In the genomic region with DNA sequence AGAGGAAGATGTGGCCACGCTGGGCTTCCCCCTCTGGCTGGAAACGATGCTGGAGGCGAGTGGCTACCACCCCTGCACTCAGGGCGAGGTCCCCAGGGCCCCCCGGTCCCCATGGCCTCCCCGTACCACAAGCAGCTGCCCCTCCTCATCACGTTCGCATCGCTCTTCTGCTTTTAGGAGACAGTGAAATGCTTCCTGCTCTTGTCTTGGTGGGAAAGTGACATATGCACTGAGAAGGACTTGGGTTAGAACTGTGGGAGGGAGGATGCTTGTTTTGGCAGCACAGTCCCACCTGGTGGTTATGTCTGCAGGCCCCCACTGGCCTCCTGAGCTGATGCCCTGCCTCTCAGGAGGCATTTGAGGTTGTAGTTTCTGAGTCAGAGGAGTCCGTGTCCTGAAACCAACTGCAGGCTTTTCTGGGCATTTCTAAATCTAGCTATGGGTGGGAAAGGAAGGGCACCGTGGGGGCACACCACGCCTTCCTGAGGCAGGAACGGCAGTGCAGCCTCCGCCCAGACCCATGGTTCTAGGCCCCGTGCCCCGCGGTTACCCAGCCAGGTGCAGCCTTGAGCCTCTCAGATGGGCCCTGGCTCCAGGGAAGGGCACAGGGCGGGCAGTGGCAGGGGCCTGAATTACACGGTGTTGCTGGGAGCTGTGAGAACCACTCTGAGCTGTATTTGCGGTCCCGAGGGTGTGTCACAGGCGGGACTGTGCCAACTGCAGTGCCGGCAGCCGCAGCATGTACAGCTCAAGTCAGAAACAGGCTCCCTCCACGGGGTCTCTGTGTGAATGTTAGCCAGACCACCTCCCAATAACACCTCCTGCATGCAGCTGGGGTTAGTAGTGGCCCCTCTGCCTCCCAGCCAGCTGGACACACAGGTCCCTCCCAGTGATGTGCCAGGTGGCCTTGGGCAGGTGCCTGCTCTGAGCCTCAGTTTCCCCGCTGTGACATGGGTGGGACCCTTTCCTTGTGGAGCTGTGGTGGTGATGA, we compare ENCODE assay signal across 8 cellular contexts.
DNase-seq lines count a peak whose midpoint lies in the region; ATAC-seq and TF ChIP-seq lines count a peak whose summit lies in the region.

No MANE protein-coding gene starts in this region.

- H3K4me3 Mint-ChIP-seq in activated T-cell treated with anti-CD3 and anti-CD28 coated beads, Interleukin-2, amount 50 U/mL, for 4 hours = no peak overlapping the region

- H3K36me3 Mint-ChIP-seq in activated T-cell treated with anti-CD3 and anti-CD28 coated beads, Interleukin-2, amount 50 U/mL, for 4 hours (ENCODE audit: insufficient read depth) = no peaks in the 10 kb centered on the region

- no peaks in the 10 kb centered on the region for H3K36me3 ChIP-seq in prostate gland

- peaks cover 3% of the 10 kb centered on the region for H3K27me3 Mint-ChIP-seq in activated T-cell treated with anti-CD3 and anti-CD28 coated beads, Interleukin-2, amount 50 U/mL, for 4 hours (ENCODE audit: low read depth)

- H3K27me3 ChIP-seq in prostate gland (replicated peaks; ENCODE audit: insufficient read depth) = no peaks in the 10 kb centered on the region

- WGBS in prostate gland = 83% methylated on average over 26 of the region's 26 CpGs

- H3K9me3 ChIP-seq in prostate gland = no peaks in the 10 kb centered on the region

- ATAC-seq in GM19467 (IDR thresholded peaks at IDR 0.05; ENCODE audit: unreplicated experiment) = peak; percentile 49
- ATAC-seq in HG03432 (IDR thresholded peaks at IDR 0.05; ENCODE audit: unreplicated experiment) = peak; percentile 77
- peak; percentile 47 to 48 for ATAC-seq in activated T-cell treated with anti-CD3 and anti-CD28 coated beads, Interleukin-2, amount 50 U/mL, for 4 hours

- DNase-seq in GM10266 (ENCODE audit: extremely low spot score) (peak; percentile 82), NCI-H1092 treated with DMSO at 0.1 percent for 48 hours (lab: John Stamatoyannopoulos, UW) (no peak), NK-92 (lab: John Stamatoyannopoulos, UW; ENCODE audit: unreplicated experiment) (no peak), prostate gland (ENCODE audit: low spot score) (no peak)
- no peak for DNase-seq in activated T-cell treated with anti-CD3 and anti-CD28 coated beads, Interleukin-2, amount 50 U/mL, for 4 hours
- DNase-seq in stimulated activated CD8-positive, alpha-beta memory T cell treated with anti-CD3 and anti-CD28 coated beads, Interleukin-15, amount 100 ng/mL, for 48 hours (ENCODE audit: low read depth in 2 of 2) = peak; percentile 42 to 51

- no peak for TF ChIP-seq POLR2A in prostate gland (IDR thresholded peaks at IDR 0.05)

- TF ChIP-seq CTCF in GM10266 (IDR thresholded peaks at IDR 0.05; ENCODE audit: control insufficient read depth, insufficient read depth, low read depth, missing control alignments) (peak; percentile 21), prostate gland (IDR thresholded peaks at IDR 0.05) (no peak)

- no peaks in the 10 kb centered on the region for H3K4me1 ChIP-seq in prostate gland (replicated peaks)

- no peaks in the 10 kb centered on the region for H3K9me3 Mint-ChIP-seq in activated T-cell treated with anti-CD3 and anti-CD28 coated beads, Interleukin-2, amount 50 U/mL, for 4 hours

- H3K4me1 Mint-ChIP-seq in activated T-cell treated with anti-CD3 and anti-CD28 coated beads, Interleukin-2, amount 50 U/mL, for 4 hours (ENCODE audit: low read depth) = peaks cover 18% of the 10 kb centered on the region

- no peak overlapping the region for H3K27ac ChIP-seq in prostate gland

- intact Hi-C loops in prostate gland (cut with DNase I) = no loop called here

- no peak overlapping the region for H3K4me3 ChIP-seq in prostate gland

Comparison
In these comparisons a context has a peak if more than half of its experiments do, and no peak if none do; other contexts are left out.
1. DNase-seq: peak in GM10266 (single experiment) and stimulated activated CD8-positive, alpha-beta memory T cell treated with anti-CD3 and anti-CD28 coated beads, Interleukin-15, amount 100 ng/mL, for 48 hours (2 of 2); none in activated T-cell treated with anti-CD3 and anti-CD28 coated beads, Interleukin-2, amount 50 U/mL, for 4 hours (single experiment), NCI-H1092 treated with DMSO at 0.1 percent for 48 hours (single experiment), NK-92 (single experiment) and prostate gland (single experiment).
2. Peak in every context shown above with its lines, with median percentiles within 50 percentile points of each other: ATAC-seq.